In the genomic region with DNA sequence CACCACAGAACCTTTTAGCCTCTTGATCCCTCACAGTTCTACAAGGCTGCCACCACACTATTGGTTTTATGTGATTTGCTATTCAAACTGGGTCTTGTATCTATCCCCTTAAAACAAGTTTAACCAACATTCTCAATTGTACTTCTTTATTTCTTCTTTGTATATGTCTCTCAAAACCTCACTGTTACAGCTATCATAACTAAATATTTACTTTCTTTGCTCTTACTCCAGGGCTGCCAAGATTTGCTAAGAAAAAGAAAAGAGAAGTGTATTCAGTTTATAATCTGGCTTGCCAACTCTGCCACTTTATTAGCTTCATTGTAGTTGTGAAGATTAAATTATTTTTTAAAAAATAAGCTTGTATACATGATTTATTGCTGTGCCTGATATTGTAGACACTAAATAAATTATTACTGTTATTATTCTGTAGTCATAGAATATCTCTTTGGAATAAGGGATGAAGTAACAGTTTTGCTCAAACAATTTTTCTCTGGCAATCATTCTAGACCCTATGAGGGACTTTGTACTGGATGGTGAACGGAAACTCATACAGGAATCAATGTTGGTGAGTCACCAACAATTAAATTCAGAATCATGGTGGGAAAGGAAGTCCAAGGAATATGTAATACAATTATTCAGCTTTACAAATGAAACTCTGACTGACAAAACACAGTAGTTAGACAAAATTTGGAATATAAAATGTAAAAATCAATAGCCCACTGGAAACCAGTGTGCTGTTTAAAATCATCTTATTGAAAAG, we compare ENCODE assay signal across 27 cellular contexts.
"Had no signal": no experiment of that assay in that cellular context is flagged by ENCODE, and none has a peak within 500 bp of the region (broad histone marks: within the 10 kb centered on the region; RNA-seq: fewer than 3 reads in every experiment).

No MANE protein-coding gene starts in this region.

- H3K9me3 ChIP-seq: gastrocnemius medialis, right lobe of liver, suprapubic skin had no signal

- H3K27ac Mint-ChIP-seq: naive thymus-derived CD8-positive, alpha-beta T cell; nephron progenitor cell; stimulated activated naive CD8-positive, alpha-beta T cell treated with anti-CD3 and anti-CD28 coated beads, Interleukin-15, amount 100 ng/mL, for 72 hours; type B pancreatic cell had no signal

- H3K4me3 ChIP-seq: dorsolateral prefrontal cortex, gastrocnemius medialis, lung, right lobe of liver, smooth muscle cell, suprapubic skin had no signal

- H3K27me3 ChIP-seq: gastrocnemius medialis, right lobe of liver, suprapubic skin had no signal

- DNase-seq: cortex of kidney; dorsolateral prefrontal cortex; effector CD4-positive, alpha-beta T cell; foreskin fibroblast; gastrocnemius medialis; head of caudate nucleus; mesenchymal stem cell; midbrain; naive thymus-derived CD8-positive, alpha-beta T cell; nephron progenitor cell; nucleus accumbens; posterior cingulate gyrus; right lobe of liver; stimulated activated CD4-positive, alpha-beta T cell treated with anti-CD3 and anti-CD28 coated beads, Interleukin-12 subunit alpha, Interleukin-12 subunit beta, amount 100 ng/mL, for 4 hours; stimulated activated CD4-positive, alpha-beta T cell treated with anti-CD3 and anti-CD28 coated beads, Interleukin-1b, Interleukin-23, amount 100 ng/mL, for 48 hours; stimulated activated CD4-positive, alpha-beta T cell treated with anti-CD3 and anti-CD28 coated beads, Interleukin-4, amount 100 ng/mL, for 1 hour; stimulated activated CD8-positive, alpha-beta memory T cell treated with anti-CD3 and anti-CD28 coated beads, Interleukin-4, amount 100 ng/mL, for 48 hours; stimulated activated naive CD4-positive, alpha-beta T cell; stimulated activated naive CD8-positive, alpha-beta T cell treated with anti-CD3 and anti-CD28 coated beads, Interleukin-15, amount 100 ng/mL, for 72 hours had no signal

- H3K4me3 Mint-ChIP-seq: naive thymus-derived CD8-positive, alpha-beta T cell; nephron progenitor cell; stimulated activated naive CD8-positive, alpha-beta T cell treated with anti-CD3 and anti-CD28 coated beads, Interleukin-15, amount 100 ng/mL, for 72 hours; type B pancreatic cell had no signal

- H3K36me3 Mint-ChIP-seq: naive thymus-derived CD8-positive, alpha-beta T cell; type B pancreatic cell had no signal

- H3K27me3 Mint-ChIP-seq: naive thymus-derived CD8-positive, alpha-beta T cell; stimulated activated naive CD8-positive, alpha-beta T cell treated with anti-CD3 and anti-CD28 coated beads, Interleukin-15, amount 100 ng/mL, for 72 hours; type B pancreatic cell had no signal

- H3K9me3 Mint-ChIP-seq: nephron progenitor cell; stimulated activated naive CD8-positive, alpha-beta T cell treated with anti-CD3 and anti-CD28 coated beads, Interleukin-15, amount 100 ng/mL, for 72 hours had no signal

- ATAC-seq: esophagus mucosa; gastrocnemius medialis; left lobe of liver; naive thymus-derived CD8-positive, alpha-beta T cell; stimulated activated naive CD8-positive, alpha-beta T cell treated with anti-CD3 and anti-CD28 coated beads, Interleukin-15, amount 100 ng/mL, for 72 hours had no signal

- H3K4me1 Mint-ChIP-seq: naive thymus-derived CD8-positive, alpha-beta T cell; stimulated activated naive CD8-positive, alpha-beta T cell treated with anti-CD3 and anti-CD28 coated beads, Interleukin-15, amount 100 ng/mL, for 72 hours had no signal

- FAIRE-seq: keratinocyte had no signal

- H3K36me3 ChIP-seq: gastrocnemius medialis, right lobe of liver, suprapubic skin had no signal

- H3K27ac ChIP-seq: dorsolateral prefrontal cortex, epithelial cell of prostate, gastrocnemius medialis, right lobe of liver, suprapubic skin had no signal

- H3K4me1 ChIP-seq: gastrocnemius medialis, right lobe of liver, suprapubic skin had no signal

- H3K4me2 ChIP-seq: smooth muscle cell had no signal
